In the genomic region with DNA sequence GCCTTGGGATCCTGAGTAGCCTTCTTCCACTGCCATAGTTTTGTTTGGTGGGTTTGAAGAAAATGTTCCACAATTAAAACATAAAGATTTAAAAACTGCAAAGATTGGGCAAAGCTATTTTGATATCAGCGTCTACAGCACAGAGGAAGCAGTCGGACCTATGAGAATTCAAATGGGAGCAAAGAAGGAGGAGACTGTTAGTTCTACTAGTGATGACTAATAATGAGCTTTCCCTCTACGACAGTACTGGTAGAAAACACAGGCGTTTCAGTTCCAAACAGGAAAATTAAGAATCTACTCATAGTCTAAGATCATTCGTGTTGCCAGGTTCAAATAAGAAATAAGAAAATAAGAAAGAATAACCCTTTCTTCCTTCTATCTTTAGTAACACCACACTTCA, we compare ENCODE assay signal across 10 cellular contexts.
DNase-seq lines count a peak whose midpoint lies in the region; ATAC-seq and TF ChIP-seq lines count a peak whose summit lies in the region.
"Had no signal": no experiment of that assay in that cellular context is flagged by ENCODE, and none has a peak within 500 bp of the region (broad histone marks: within the 10 kb centered on the region; RNA-seq: fewer than 3 reads in every experiment).

No MANE protein-coding gene starts in this region.

- H3K4me3 Mint-ChIP-seq in T-helper 2 cell treated with Interferon-gamma antibody and Interleukin-4, amounts not matched to agents 5 μg/mL and 100 μg/mL, for 36 hours = peak overlapping the region; percentile 23
- H3K4me3 Mint-ChIP-seq in endothelial cell (ENCODE audit: unreplicated experiment) = no peak overlapping the region

- no peak overlapping the region for H3K27ac Mint-ChIP-seq in T-helper 2 cell treated with Interferon-gamma antibody and Interleukin-4, amounts not matched to agents 5 μg/mL and 100 μg/mL, for 36 hours
- no peak overlapping the region for H3K27ac Mint-ChIP-seq in endothelial cell (ENCODE audit: unreplicated experiment)

- no peak for DNase-seq in T-helper 2 cell treated with Interferon-gamma antibody and Interleukin-4, amounts not matched to agents 5 μg/mL and 100 μg/mL, for 36 hours (ENCODE audit: low spot score)
- DNase-seq in T-helper 2 cell (no peak), globus pallidus (ENCODE audit: low spot score) (peak; percentile 14), endothelial cell (ENCODE audit: low spot score) (no peak), right lobe of liver (no peak)
- no peak for DNase-seq in stimulated activated CD4-positive, alpha-beta T cell treated with anti-CD3 and anti-CD28 coated beads, Interleukin-4, amount 100 ng/mL, for 1 hour
- DNase-seq: Kasumi-1, SHP77 treated with DMSO at 0.1 percent for 48 hours had no signal

- H3K9me3 ChIP-seq in right lobe of liver = no peaks in the 10 kb centered on the region

- 85% methylated on average over 5 of the region's 5 CpGs for WGBS in right lobe of liver (ENCODE audit: insufficient coverage, low coverage, low lambda C conversion rate, missing lambda C conversion rate)

- no peaks in the 10 kb centered on the region for H3K27me3 Mint-ChIP-seq in T-helper 2 cell treated with Interferon-gamma antibody and Interleukin-4, amounts not matched to agents 5 μg/mL and 100 μg/mL, for 36 hours (ENCODE audit: low read depth)
- H3K27me3 Mint-ChIP-seq in endothelial cell (ENCODE audit: unreplicated experiment) = no peaks in the 10 kb centered on the region

- peaks cover 0 to 22% (median 10%) of the 10 kb centered on the region in 4 donors for H3K4me1 ChIP-seq in right lobe of liver

- peaks cover 17% of the 10 kb centered on the region for H3K36me3 Mint-ChIP-seq in T-helper 2 cell treated with Interferon-gamma antibody and Interleukin-4, amounts not matched to agents 5 μg/mL and 100 μg/mL, for 36 hours (ENCODE audit: low read depth)
- H3K36me3 Mint-ChIP-seq in endothelial cell (ENCODE audit: low read depth, unreplicated experiment) = peaks cover 9% of the 10 kb centered on the region

- H3K27ac ChIP-seq in right lobe of liver = no peak overlapping the region

- TF ChIP-seq CTCF in endothelial cell (IDR thresholded peaks at IDR 0.05; ENCODE audit: unreplicated experiment) = no peak
- TF ChIP-seq CTCF in right lobe of liver (IDR thresholded peaks at IDR 0.05) = no peak

- peaks cover 22% of the 10 kb centered on the region for H3K4me1 Mint-ChIP-seq in T-helper 2 cell treated with Interferon-gamma antibody and Interleukin-4, amounts not matched to agents 5 μg/mL and 100 μg/mL, for 36 hours (ENCODE audit: low read depth)
- H3K4me1 Mint-ChIP-seq in endothelial cell (ENCODE audit: unreplicated experiment) = peaks cover 16% of the 10 kb centered on the region

- intact Hi-C loops in right lobe of liver (cut with DNase I) = no loop called here

- no peak for TF ChIP-seq POLR2A in right lobe of liver (IDR thresholded peaks at IDR 0.05)

- ATAC-seq in GM21528 (IDR thresholded peaks at IDR 0.05; ENCODE audit: low FRiP score, unreplicated experiment) (peak; percentile 92), HG03175 (IDR thresholded peaks at IDR 0.05; ENCODE audit: unreplicated experiment) (peak; percentile 92), right lobe of liver (no peak)

- H3K36me3 ChIP-seq in right lobe of liver = peaks cover 0 to 13% (median 2%) of the 10 kb centered on the region in 4 donors

- no peak overlapping the region for H3K4me3 ChIP-seq in right lobe of liver

- H3K9me3 Mint-ChIP-seq in T-helper 2 cell treated with Interferon-gamma antibody and Interleukin-4, amounts not matched to agents 5 μg/mL and 100 μg/mL, for 36 hours = no peaks in the 10 kb centered on the region
- peaks cover 3% of the 10 kb centered on the region for H3K9me3 Mint-ChIP-seq in endothelial cell (ENCODE audit: unreplicated experiment)

- no peaks in the 10 kb centered on the region for H3K27me3 ChIP-seq in right lobe of liver

Comparison
In these comparisons a context has a peak if more than half of its experiments do, and no peak if none do; other contexts are left out.
1. ATAC-seq: peak in GM21528 (single experiment) and HG03175 (single experiment); none in right lobe of liver (0 of 4).